ENCODE assay signal across 11 cellular contexts in genomic region chr22:26547426-26547825, GRCh38. TPM values are rescaled to one million over a fixed set of nuclear protein-coding genes. Genes with fewer than 3 reads are reported as not detected.
DNase-seq lines count a peak whose midpoint lies in the region; ATAC-seq, FAIRE-seq and TF ChIP-seq lines count a peak whose summit lies in the region.
"Had no signal": no experiment of that assay in that cellular context is flagged by ENCODE, and none has a peak within 500 bp of the region (broad histone marks: within the 10 kb centered on the region; RNA-seq: fewer than 3 reads in every experiment).

No MANE protein-coding gene starts in this region.

- no peak overlapping the region for H3K4me3 ChIP-seq in right atrium auricular region
- H3K4me3 ChIP-seq in neutrophil (ENCODE audit: low read depth in 1 of 2, low read length in 1 of 2) = no peak overlapping the region

- H3K36me3 ChIP-seq in right atrium auricular region (no peaks in the 10 kb centered on the region), neutrophil (peaks cover 53% of the 10 kb centered on the region)

- DNase-seq in right atrium auricular region (ENCODE audit: low spot score) (no peak), left cardiac atrium (no peak), urothelium cell line (ENCODE audit: low spot score) (no peak), NCI-H526 (lab: John Stamatoyannopoulos, UW) (no peak), GM10248 (ENCODE audit: extremely low spot score) (no peak), middle frontal gyrus (ENCODE audit: extremely low spot score, low spot score) (no peak)
- peak; percentile 33 for DNase-seq in activated CD8-positive, alpha-beta memory T cell treated with anti-CD3 and anti-CD28 coated beads, Interleukin-2, amount 50 U/mL, for 4 hours
- DNase-seq: NCI-H2171, substantia nigra had no signal

- FAIRE-seq in urothelium cell line (lab: Jason Lieb, UNC) = peak; percentile 90
- FAIRE-seq: HTR-8/SVneo had no signal

- CTCF ChIA-PET in GM10248 (lab: Yijun Ruan, JAX) = interaction anchor here (1.3 to 1.5 kb wide), 2 partner anchors 11 to 16 kb away, joined by 3 to 4 read pairs; no protein-coding TSS in a partner anchor

- no peak for ATAC-seq in left cardiac atrium

- H3K4me1 ChIP-seq in right atrium auricular region = peaks cover 0 to 65% of the 10 kb centered on the region in 2 donors
- H3K4me1 ChIP-seq in neutrophil (ENCODE audit: control insufficient read depth in 1 of 2, insufficient read depth in 1 of 2, low read depth in 1 of 2, low read length in 1 of 2) = peaks cover 6 to 7% of the 10 kb centered on the region in 2 experiments

- TF ChIP-seq CTCF in right atrium auricular region (IDR thresholded peaks at IDR 0.05) = no peak
- TF ChIP-seq CTCF in neutrophil (IDR thresholded peaks at IDR 0.05) = no peak
- no peak for TF ChIP-seq CTCF in GM10248 (IDR thresholded peaks at IDR 0.05; ENCODE audit: control extremely low read depth, extremely low read depth, low read depth, missing control alignments)

- H3K9me3 ChIP-seq in right atrium auricular region = no peaks in the 10 kb centered on the region
- H3K9me3 ChIP-seq in neutrophil = no peaks in the 10 kb centered on the region

- POLR2A ChIA-PET in GM10248 (lab: Yijun Ruan, JAX) = no interaction called here

- intact Hi-C loops in left cardiac atrium (cut with DNase I) = no loop called here

- H3K27ac ChIP-seq in right atrium auricular region = peak overlapping the region; percentile 62 to 69
- H3K27ac ChIP-seq in neutrophil = peak overlapping the region; percentile 25

- H3K27me3 ChIP-seq in right atrium auricular region (no peaks in the 10 kb centered on the region), neutrophil (no peaks in the 10 kb centered on the region)

RNA-seq across cellular contexts. Expression of gene TFIP11, which starts 35.2 kb away (rescaled TPM):
- 10 to 100 TPM; 15.4 TPM for total RNA-seq in right atrium auricular region
- 10 to 100 TPM; 19.9 to 20.4 TPM for total RNA-seq in left cardiac atrium

RNA-seq across cellular contexts. Expression of gene TPST2, which starts 42.5 kb away (rescaled TPM):
- total RNA-seq in right atrium auricular region (100 to 1,000 TPM in 1 of 2 donors, 10 to 100 TPM in 1; 63.4 to 104 TPM), left cardiac atrium (10 to 100 TPM; 22.1 to 36.5 TPM)
